Comparison of ENCODE assay signal across 12 cellular contexts in the genomic region with DNA sequence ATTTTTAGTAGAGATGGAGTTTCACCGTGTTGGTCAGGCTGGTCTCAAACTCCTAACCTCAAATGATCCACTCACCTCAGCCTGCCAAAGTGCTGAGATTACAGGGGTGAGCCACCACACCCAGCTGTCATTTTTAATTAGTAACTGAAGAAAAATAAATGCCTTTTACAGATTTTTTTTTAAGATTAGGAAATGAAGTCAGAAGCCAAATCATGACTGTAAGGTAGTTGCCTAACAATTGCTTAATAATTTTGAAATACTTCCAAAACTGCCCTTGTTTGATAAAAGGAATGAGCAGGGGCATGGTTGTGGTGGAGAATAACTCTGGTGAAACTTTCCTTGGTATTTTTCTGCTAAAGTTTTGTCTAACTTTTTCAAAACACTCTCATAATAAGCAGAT.
DNase-seq lines count a peak whose midpoint lies in the region; ATAC-seq and TF ChIP-seq lines count a peak whose summit lies in the region.
"Had no signal": no experiment of that assay in that cellular context is flagged by ENCODE, and none has a peak within 500 bp of the region (broad histone marks: within the 10 kb centered on the region; RNA-seq: fewer than 3 reads in every experiment).

No MANE protein-coding gene starts in this region.

- peak; percentile 45 for ATAC-seq in body of pancreas
- ATAC-seq in gastroesophageal sphincter: peak; percentile 87
- ATAC-seq in GM21367 (IDR thresholded peaks at IDR 0.05; ENCODE audit: unreplicated experiment): no peak
- ATAC-seq: WTC11 had no signal

- TF ChIP-seq CTCF in body of pancreas (IDR thresholded peaks at IDR 0.05) (no peak), gastroesophageal sphincter (IDR thresholded peaks at IDR 0.05) (no peak), transverse colon (IDR thresholded peaks at IDR 0.05) (no peak)

- no peak overlapping the region for H3K9ac ChIP-seq in subcutaneous abdominal adipose tissue (ENCODE audit: low read length in 5 of 5)

- TF ChIP-seq EP300 in gastroesophageal sphincter (IDR thresholded peaks at IDR 0.05): no peak
- TF ChIP-seq EP300 in transverse colon (IDR thresholded peaks at IDR 0.05; ENCODE audit: low read depth): no peak

- WGBS in body of pancreas, 2 donors: 57 to 69% methylated on average over 1 of the region's 1 CpG
- WGBS in gastroesophageal sphincter (ENCODE audit: low coverage in 1 of 2), 2 donors: 50% methylated on average over 1 of the region's 1 CpG; no CpG with 5 or more reads in 1 of the 2 donors
- WGBS in transverse colon (ENCODE audit: low coverage in 1 of 2), 2 donors: 52 to 100% methylated on average over 1 of the region's 1 CpG

- TF ChIP-seq POLR2A in body of pancreas (IDR thresholded peaks at IDR 0.05): no peak
- no peak for TF ChIP-seq POLR2A in gastroesophageal sphincter (IDR thresholded peaks at IDR 0.05)
- no peak for TF ChIP-seq POLR2A in transverse colon (IDR thresholded peaks at IDR 0.05)

- intact Hi-C loops in body of pancreas (cut with DNase I): no loop called here
- intact Hi-C loops in transverse colon (cut with DNase I; ENCODE audit: low total_unique reads): no loop called here

- H3K4me1 ChIP-seq in body of pancreas (no peaks in the 10 kb centered on the region), gastroesophageal sphincter (no peaks in the 10 kb centered on the region), subcutaneous abdominal adipose tissue (ENCODE audit: control insufficient read depth in 5 of 5, insufficient read depth in 5 of 5, low read length in 5 of 5) (peaks cover 0 to 6% (median 0%) of the 10 kb centered on the region in 5 donors), transverse colon (no peaks in the 10 kb centered on the region)
- H3K4me1 ChIP-seq: thyroid gland had no signal

- H3K27ac ChIP-seq in body of pancreas: no peak overlapping the region
- H3K27ac ChIP-seq in gastroesophageal sphincter: peak overlapping the region in 2 of 4 donors; percentile 29 to 50
- H3K27ac ChIP-seq in subcutaneous abdominal adipose tissue (ENCODE audit: low read depth, low read length): peak overlapping the region; percentile 72
- no peak overlapping the region for H3K27ac ChIP-seq in transverse colon
- H3K27ac ChIP-seq: thyroid gland had no signal

- H3K4me3 ChIP-seq in body of pancreas: no peak overlapping the region
- no peak overlapping the region for H3K4me3 ChIP-seq in gastroesophageal sphincter
- H3K4me3 ChIP-seq in subcutaneous abdominal adipose tissue (ENCODE audit: low read depth in 1 of 5, low read length in 5 of 5): no peak overlapping the region
- H3K4me3 ChIP-seq in transverse colon: no peak overlapping the region
- H3K4me3 ChIP-seq: thyroid gland had no signal

- H3K9me3 ChIP-seq in body of pancreas: peaks cover 0 to 21% (median 0%) of the 10 kb centered on the region in 3 donors
- peaks cover 0 to 14% (median 0%) of the 10 kb centered on the region in 3 donors for H3K9me3 ChIP-seq in gastroesophageal sphincter
- peaks cover 0 to 23% (median 12%) of the 10 kb centered on the region in 5 donors for H3K9me3 ChIP-seq in subcutaneous abdominal adipose tissue (ENCODE audit: control insufficient read depth in 5 of 5, low read length in 5 of 5)
- peaks cover 13 to 16% of the 10 kb centered on the region in 2 donors for H3K9me3 ChIP-seq in transverse colon
- H3K9me3 ChIP-seq: thyroid gland had no signal

- no peaks in the 10 kb centered on the region for H3K27me3 ChIP-seq in body of pancreas
- no peaks in the 10 kb centered on the region for H3K27me3 ChIP-seq in gastroesophageal sphincter
- H3K27me3 ChIP-seq in subcutaneous abdominal adipose tissue (ENCODE audit: control insufficient read depth in 5 of 5, insufficient read depth in 4 of 5, low read length in 5 of 5): no peaks in the 10 kb centered on the region
- no peaks in the 10 kb centered on the region for H3K27me3 ChIP-seq in transverse colon
- H3K27me3 ChIP-seq: thyroid gland had no signal

- H3K36me3 ChIP-seq in body of pancreas (replicated peaks in 1 of 2; ENCODE audit: insufficient read depth in 1 of 2, low read depth in 2 of 2): no peaks in the 10 kb centered on the region
- H3K36me3 ChIP-seq in gastroesophageal sphincter: no peaks in the 10 kb centered on the region
- no peaks in the 10 kb centered on the region for H3K36me3 ChIP-seq in subcutaneous abdominal adipose tissue (ENCODE audit: control insufficient read depth in 5 of 5, insufficient read depth in 5 of 5, low read length in 5 of 5)
- H3K36me3 ChIP-seq in transverse colon: no peaks in the 10 kb centered on the region
- H3K36me3 ChIP-seq: thyroid gland had no signal

- DNase-seq in NOMO-1 treated with DMSO at 0.1 percent for 48 hours (lab: John Stamatoyannopoulos, UW; ENCODE audit: unreplicated experiment): peak; percentile 3
- DNase-seq in NOMO-1 treated with dmso at 0.1 percent for 144 hours (lab: John Stamatoyannopoulos, UW; ENCODE audit: unreplicated experiment): no peak
- DNase-seq in body of pancreas: no peak
- no peak for DNase-seq in inferior parietal cortex (ENCODE audit: extremely low spot score)
- DNase-seq in transverse colon: no peak
- DNase-seq: nephron progenitor cell; stimulated activated CD4-positive, alpha-beta T cell treated with anti-CD3 and anti-CD28 coated beads, Interleukin-12 subunit alpha, Interleukin-12 subunit beta, amount 100 ng/mL, for 4 hours; thyroid gland had no signal

- in situ Hi-C loops in transverse colon (cut with MboI; ENCODE audit: low pct_ligation_motif_present in 1 of 4, low pct_unique_long_range_greater_than_20kb in 1 of 4, low sequenced_read_pairs in 3 of 4): no loop called here
